Comparison of ENCODE assay signal across 1 cellular context in the genomic region with DNA sequence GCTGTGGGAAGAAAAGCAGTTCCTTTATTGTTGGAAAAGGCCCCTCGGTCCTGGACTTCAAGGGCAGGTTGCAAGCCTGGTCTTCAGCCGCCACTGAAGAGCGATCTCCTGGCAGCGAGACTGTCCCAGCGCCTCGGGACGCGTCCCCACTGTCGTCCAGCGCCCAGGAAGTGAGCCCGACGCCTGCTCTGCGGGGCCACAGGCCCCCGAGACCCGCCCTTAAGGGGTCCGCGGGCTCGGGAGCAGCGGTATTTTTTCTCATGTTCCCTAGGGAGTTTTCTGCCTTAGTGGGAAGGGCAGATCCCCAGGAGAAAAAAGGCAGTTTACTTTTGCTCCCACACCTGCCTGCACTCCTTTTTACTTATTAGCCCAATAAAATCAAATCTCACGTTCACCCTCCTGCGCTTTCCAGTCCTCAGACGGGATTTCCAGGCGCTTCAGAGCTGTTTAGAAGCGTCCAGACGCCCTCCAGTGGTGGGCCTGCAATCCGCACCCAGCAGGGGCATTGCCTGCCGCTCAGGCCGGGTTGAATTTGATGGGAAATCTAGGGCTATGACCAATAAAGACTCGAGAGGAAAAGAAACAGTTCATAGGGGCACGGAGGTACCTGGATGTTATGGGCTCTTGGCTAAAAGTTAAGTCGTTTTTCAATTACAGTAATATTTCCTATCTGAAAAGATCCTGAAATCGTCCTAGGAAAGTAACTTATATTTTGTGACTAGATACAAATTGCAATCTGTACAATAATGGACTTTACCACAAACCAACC.
TF ChIP-seq lines count a peak whose summit lies in the region.

No MANE protein-coding gene starts in this region.

TF ChIP-seq in SK-N-SH treated with all-trans-retinoic acid at 6 μM for 48 hours, 23 proteins besides CTCF, POLR2A, EP300 and RAD21 (continued from another document):
- TF ChIP-seq CREB5 (CRISPR knock-in tag; IDR thresholded peaks at IDR 0.05; ENCODE audit: low read depth): no peak
- no peak for TF ChIP-seq ZFP30 (CRISPR knock-in tag; IDR thresholded peaks at IDR 0.05)
- TF ChIP-seq, protein P1, sequence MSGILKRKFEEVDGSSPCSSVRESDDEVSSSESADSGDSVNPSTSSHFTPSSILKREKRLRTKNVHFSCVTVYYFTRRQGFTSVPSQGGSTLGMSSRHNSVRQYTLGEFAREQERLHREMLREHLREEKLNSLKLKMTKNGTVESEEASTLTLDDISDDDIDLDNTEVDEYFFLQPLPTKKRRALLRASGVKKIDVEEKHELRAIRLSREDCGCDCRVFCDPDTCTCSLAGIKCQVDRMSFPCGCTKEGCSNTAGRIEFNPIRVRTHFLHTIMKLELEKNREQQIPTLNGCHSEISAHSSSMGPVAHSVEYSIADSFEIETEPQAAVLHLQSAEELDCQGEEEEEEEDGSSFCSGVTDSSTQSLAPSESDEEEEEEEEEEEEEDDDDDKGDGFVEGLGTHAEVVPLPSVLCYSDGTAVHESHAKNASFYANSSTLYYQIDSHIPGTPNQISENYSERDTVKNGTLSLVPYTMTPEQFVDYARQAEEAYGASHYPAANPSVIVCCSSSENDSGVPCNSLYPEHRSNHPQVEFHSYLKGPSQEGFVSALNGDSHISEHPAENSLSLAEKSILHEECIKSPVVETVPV (CRISPR knock-in tag; IDR thresholded peaks at IDR 0.05): no peak
- TF ChIP-seq RARB (CRISPR knock-in tag; IDR thresholded peaks at IDR 0.05): no peak
- no peak for TF ChIP-seq TCF4 (CRISPR knock-in tag; IDR thresholded peaks at IDR 0.05; ENCODE audit: borderline replicate concordance)
TF ChIP-seq in SK-N-SH treated with all-trans-retinoic acid at 6 μM for 48 hours: peak in this region for 0.
